In the genomic region with DNA sequence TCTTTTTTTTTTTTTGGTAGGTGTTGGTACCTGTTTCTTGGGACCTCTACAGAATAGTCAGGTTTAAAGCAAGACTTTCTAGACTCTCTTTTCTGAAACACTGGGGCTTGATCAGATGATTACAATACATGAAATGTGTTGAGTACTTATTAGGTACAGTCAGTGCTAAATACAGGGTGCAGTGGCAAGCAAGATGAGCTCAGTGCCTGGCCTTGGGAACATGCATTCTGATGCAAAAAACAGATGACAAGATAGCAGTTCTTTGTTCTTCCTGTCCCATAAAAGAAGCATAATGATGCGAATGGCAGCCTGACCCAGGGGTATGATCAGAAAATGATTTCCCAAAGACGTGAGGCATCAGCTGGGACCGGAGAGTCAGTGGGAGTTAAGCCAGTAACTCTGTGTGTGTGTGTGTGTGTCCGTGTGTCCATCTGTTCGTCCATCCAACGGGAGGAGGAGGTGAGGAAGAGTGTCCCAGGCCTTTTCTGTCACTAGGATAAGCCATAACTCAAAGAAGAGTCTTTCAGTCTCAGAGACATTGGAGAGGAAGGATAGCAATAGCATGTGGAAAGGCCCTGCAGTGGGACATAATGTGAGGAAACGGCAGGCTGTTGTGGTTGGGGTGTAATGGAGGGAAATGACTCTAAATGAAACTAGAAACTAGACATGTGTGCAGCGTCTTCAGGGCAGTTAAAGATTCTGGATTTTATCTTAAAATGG, we compare ENCODE assay signal across 1 cellular context.
TF ChIP-seq lines count a peak whose summit lies in the region.

No MANE protein-coding gene starts in this region.

TF ChIP-seq in GM12878, 131 proteins besides CTCF, POLR2A, EP300 and RAD21 (continued from another document and continues in another):
- TF ChIP-seq, protein P1, sequence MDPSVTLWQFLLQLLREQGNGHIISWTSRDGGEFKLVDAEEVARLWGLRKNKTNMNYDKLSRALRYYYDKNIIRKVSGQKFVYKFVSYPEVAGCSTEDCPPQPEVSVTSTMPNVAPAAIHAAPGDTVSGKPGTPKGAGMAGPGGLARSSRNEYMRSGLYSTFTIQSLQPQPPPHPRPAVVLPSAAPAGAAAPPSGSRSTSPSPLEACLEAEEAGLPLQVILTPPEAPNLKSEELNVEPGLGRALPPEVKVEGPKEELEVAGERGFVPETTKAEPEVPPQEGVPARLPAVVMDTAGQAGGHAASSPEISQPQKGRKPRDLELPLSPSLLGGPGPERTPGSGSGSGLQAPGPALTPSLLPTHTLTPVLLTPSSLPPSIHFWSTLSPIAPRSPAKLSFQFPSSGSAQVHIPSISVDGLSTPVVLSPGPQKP (IDR thresholded peaks at IDR 0.05; ENCODE audit: low read depth, low read length), result no peak
- TF ChIP-seq, protein P2, sequence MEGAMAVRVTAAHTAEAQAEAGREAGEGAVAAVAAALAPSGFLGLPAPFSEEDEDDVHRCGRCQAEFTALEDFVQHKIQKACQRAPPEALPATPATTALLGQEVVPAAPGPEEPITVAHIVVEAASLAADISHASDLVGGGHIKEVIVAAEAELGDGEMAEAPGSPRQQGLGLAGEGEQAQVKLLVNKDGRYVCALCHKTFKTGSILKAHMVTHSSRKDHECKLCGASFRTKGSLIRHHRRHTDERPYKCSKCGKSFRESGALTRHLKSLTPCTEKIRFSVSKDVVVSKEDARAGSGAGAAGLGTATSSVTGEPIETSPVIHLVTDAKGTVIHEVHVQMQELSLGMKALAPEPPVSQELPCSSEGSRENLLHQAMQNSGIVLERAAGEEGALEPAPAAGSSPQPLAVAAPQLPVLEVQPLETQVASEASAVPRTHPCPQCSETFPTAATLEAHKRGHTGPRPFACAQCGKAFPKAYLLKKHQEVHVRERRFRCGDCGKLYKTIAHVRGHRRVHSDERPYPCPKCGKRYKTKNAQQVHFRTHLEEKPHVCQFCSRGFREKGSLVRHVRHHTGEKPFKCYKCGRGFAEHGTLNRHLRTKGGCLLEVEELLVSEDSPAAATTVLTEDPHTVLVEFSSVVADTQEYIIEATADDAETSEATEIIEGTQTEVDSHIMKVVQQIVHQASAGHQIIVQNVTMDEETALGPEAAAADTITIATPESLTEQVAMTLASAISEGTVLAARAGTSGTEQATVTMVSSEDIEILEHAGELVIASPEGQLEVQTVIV (IDR thresholded peaks at IDR 0.05; ENCODE audit: borderline replicate concordance, partially characterized antibody), result no peak
- TF ChIP-seq ASH2L (IDR thresholded peaks at IDR 0.05; ENCODE audit: borderline replicate concordance, low read depth), result no peak
- peak; percentile 95 for TF ChIP-seq JUNB (IDR thresholded peaks at IDR 0.05)
- no peak for TF ChIP-seq POLR2AphosphoS2 (IDR thresholded peaks at IDR 0.05; ENCODE audit: low read depth, low read length)
- TF ChIP-seq TCF12 (IDR thresholded peaks at IDR 0.05; ENCODE audit: low read depth, low read length), result peak; percentile 60; the same call in 1 of the 2 replicates
- TF ChIP-seq IRF4 (IDR thresholded peaks at IDR 0.05; ENCODE audit: low read depth, low read length), result peak; percentile 93; the same call in 1 of the 2 replicates
- TF ChIP-seq CBX3 (IDR thresholded peaks at IDR 0.05; ENCODE audit: borderline replicate concordance, low read depth), result no peak
- no peak for TF ChIP-seq STAT1 (conservative IDR thresholded peaks at IDR 0.05)
- peak; percentile 97 to 98 for TF ChIP-seq IKZF2 (IDR thresholded peaks at IDR 0.05)
- TF ChIP-seq, protein P3, sequence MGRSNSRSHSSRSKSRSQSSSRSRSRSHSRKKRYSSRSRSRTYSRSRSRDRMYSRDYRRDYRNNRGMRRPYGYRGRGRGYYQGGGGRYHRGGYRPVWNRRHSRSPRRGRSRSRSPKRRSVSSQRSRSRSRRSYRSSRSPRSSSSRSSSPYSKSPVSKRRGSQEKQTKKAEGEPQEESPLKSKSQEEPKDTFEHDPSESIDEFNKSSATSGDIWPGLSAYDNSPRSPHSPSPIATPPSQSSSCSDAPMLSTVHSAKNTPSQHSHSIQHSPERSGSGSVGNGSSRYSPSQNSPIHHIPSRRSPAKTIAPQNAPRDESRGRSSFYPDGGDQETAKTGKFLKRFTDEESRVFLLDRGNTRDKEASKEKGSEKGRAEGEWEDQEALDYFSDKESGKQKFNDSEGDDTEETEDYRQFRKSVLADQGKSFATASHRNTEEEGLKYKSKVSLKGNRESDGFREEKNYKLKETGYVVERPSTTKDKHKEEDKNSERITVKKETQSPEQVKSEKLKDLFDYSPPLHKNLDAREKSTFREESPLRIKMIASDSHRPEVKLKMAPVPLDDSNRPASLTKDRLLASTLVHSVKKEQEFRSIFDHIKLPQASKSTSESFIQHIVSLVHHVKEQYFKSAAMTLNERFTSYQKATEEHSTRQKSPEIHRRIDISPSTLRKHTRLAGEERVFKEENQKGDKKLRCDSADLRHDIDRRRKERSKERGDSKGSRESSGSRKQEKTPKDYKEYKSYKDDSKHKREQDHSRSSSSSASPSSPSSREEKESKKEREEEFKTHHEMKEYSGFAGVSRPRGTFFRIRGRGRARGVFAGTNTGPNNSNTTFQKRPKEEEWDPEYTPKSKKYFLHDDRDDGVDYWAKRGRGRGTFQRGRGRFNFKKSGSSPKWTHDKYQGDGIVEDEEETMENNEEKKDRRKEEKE (IDR thresholded peaks at IDR 0.05), result no peak
- TF ChIP-seq HDGF (IDR thresholded peaks at IDR 0.05), result peak; percentile 87
- no peak; the same call in 1 of the 2 replicates for TF ChIP-seq TARDBP (IDR thresholded peaks at IDR 0.05; ENCODE audit: borderline replicate concordance)
- no peak for TF ChIP-seq NFYA (IDR thresholded peaks at IDR 0.05; ENCODE audit: borderline replicate concordance, low read depth, low read length)
- TF ChIP-seq, protein P4, sequence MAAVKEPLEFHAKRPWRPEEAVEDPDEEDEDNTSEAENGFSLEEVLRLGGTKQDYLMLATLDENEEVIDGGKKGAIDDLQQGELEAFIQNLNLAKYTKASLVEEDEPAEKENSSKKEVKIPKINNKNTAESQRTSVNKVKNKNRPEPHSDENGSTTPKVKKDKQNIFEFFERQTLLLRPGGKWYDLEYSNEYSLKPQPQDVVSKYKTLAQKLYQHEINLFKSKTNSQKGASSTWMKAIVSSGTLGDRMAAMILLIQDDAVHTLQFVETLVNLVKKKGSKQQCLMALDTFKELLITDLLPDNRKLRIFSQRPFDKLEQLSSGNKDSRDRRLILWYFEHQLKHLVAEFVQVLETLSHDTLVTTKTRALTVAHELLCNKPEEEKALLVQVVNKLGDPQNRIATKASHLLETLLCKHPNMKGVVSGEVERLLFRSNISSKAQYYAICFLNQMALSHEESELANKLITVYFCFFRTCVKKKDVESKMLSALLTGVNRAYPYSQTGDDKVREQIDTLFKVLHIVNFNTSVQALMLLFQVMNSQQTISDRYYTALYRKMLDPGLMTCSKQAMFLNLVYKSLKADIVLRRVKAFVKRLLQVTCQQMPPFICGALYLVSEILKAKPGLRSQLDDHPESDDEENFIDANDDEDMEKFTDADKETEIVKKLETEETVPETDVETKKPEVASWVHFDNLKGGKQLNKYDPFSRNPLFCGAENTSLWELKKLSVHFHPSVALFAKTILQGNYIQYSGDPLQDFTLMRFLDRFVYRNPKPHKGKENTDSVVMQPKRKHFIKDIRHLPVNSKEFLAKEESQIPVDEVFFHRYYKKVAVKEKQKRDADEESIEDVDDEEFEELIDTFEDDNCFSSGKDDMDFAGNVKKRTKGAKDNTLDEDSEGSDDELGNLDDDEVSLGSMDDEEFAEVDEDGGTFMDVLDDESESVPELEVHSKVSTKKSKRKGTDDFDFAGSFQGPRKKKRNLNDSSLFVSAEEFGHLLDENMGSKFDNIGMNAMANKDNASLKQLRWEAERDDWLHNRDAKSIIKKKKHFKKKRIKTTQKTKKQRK (IDR thresholded peaks at IDR 0.05; ENCODE audit: low read depth, low read length), result no peak
- 0 out of 2 replicates have a peak, but pooled peaks have one; percentile 28 for TF ChIP-seq NR2F1 (conservative IDR thresholded peaks at IDR 0.05)
- TF ChIP-seq, protein P5, sequence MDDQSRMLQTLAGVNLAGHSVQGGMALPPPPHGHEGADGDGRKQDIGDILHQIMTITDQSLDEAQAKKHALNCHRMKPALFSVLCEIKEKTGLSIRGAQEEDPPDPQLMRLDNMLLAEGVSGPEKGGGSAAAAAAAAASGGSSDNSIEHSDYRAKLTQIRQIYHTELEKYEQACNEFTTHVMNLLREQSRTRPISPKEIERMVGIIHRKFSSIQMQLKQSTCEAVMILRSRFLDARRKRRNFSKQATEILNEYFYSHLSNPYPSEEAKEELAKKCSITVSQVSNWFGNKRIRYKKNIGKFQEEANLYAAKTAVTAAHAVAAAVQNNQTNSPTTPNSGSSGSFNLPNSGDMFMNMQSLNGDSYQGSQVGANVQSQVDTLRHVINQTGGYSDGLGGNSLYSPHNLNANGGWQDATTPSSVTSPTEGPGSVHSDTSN (IDR thresholded peaks at IDR 0.05; ENCODE audit: insufficient replicate concordance, low read depth, low read length), result no peak
- TF ChIP-seq POLR2AphosphoS5 (IDR thresholded peaks at IDR 0.05; ENCODE audit: low read length), result no peak
- TF ChIP-seq CHD2 (IDR thresholded peaks at IDR 0.05; ENCODE audit: borderline replicate concordance, low read depth, low read length), result no peak
- TF ChIP-seq TCF7 (IDR thresholded peaks at IDR 0.05; ENCODE audit: borderline replicate concordance), result peak; percentile 65; the same call in 1 of the 2 replicates
- TF ChIP-seq, protein P6, sequence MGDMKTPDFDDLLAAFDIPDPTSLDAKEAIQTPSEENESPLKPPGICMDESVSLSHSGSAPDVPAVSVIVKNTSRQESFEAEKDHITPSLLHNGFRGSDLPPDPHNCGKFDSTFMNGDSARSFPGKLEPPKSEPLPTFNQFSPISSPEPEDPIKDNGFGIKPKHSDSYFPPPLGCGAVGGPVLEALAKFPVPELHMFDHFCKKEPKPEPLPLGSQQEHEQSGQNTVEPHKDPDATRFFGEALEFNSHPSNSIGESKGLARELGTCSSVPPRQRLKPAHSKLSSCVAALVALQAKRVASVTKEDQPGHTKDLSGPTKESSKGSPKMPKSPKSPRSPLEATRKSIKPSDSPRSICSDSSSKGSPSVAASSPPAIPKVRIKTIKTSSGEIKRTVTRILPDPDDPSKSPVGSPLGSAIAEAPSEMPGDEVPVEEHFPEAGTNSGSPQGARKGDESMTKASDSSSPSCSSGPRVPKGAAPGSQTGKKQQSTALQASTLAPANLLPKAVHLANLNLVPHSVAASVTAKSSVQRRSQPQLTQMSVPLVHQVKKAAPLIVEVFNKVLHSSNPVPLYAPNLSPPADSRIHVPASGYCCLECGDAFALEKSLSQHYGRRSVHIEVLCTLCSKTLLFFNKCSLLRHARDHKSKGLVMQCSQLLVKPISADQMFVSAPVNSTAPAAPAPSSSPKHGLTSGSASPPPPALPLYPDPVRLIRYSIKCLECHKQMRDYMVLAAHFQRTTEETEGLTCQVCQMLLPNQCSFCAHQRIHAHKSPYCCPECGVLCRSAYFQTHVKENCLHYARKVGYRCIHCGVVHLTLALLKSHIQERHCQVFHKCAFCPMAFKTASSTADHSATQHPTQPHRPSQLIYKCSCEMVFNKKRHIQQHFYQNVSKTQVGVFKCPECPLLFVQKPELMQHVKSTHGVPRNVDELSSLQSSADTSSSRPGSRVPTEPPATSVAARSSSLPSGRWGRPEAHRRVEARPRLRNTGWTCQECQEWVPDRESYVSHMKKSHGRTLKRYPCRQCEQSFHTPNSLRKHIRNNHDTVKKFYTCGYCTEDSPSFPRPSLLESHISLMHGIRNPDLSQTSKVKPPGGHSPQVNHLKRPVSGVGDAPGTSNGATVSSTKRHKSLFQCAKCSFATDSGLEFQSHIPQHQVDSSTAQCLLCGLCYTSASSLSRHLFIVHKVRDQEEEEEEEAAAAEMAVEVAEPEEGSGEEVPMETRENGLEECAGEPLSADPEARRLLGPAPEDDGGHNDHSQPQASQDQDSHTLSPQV (IDR thresholded peaks at IDR 0.05), result no peak
- no peak for TF ChIP-seq HDAC2 (IDR thresholded peaks at IDR 0.05)
- TF ChIP-seq PAX8 (IDR thresholded peaks at IDR 0.05), result no peak
- peak; percentile 85 for TF ChIP-seq MTA2 (IDR thresholded peaks at IDR 0.05; ENCODE audit: low read depth)
- TF ChIP-seq NR2C1 (IDR thresholded peaks at IDR 0.05), result no peak
- TF ChIP-seq MYC (IDR thresholded peaks at IDR 0.05; ENCODE audit: insufficient read depth, insufficient read length, insufficient replicate concordance, low read length, severe bottlenecking), result no peak
- peak; percentile 90 for TF ChIP-seq FOXM1 (IDR thresholded peaks at IDR 0.05; ENCODE audit: low read depth, low read length)
- TF ChIP-seq, protein P7, sequence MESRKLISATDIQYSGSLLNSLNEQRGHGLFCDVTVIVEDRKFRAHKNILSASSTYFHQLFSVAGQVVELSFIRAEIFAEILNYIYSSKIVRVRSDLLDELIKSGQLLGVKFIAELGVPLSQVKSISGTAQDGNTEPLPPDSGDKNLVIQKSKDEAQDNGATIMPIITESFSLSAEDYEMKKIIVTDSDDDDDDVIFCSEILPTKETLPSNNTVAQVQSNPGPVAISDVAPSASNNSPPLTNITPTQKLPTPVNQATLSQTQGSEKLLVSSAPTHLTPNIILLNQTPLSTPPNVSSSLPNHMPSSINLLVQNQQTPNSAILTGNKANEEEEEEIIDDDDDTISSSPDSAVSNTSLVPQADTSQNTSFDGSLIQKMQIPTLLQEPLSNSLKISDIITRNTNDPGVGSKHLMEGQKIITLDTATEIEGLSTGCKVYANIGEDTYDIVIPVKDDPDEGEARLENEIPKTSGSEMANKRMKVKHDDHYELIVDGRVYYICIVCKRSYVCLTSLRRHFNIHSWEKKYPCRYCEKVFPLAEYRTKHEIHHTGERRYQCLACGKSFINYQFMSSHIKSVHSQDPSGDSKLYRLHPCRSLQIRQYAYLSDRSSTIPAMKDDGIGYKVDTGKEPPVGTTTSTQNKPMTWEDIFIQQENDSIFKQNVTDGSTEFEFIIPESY (IDR thresholded peaks at IDR 0.05), result no peak
- TF ChIP-seq NBN (IDR thresholded peaks at IDR 0.05), result peak; percentile 63
- TF ChIP-seq, protein P8, sequence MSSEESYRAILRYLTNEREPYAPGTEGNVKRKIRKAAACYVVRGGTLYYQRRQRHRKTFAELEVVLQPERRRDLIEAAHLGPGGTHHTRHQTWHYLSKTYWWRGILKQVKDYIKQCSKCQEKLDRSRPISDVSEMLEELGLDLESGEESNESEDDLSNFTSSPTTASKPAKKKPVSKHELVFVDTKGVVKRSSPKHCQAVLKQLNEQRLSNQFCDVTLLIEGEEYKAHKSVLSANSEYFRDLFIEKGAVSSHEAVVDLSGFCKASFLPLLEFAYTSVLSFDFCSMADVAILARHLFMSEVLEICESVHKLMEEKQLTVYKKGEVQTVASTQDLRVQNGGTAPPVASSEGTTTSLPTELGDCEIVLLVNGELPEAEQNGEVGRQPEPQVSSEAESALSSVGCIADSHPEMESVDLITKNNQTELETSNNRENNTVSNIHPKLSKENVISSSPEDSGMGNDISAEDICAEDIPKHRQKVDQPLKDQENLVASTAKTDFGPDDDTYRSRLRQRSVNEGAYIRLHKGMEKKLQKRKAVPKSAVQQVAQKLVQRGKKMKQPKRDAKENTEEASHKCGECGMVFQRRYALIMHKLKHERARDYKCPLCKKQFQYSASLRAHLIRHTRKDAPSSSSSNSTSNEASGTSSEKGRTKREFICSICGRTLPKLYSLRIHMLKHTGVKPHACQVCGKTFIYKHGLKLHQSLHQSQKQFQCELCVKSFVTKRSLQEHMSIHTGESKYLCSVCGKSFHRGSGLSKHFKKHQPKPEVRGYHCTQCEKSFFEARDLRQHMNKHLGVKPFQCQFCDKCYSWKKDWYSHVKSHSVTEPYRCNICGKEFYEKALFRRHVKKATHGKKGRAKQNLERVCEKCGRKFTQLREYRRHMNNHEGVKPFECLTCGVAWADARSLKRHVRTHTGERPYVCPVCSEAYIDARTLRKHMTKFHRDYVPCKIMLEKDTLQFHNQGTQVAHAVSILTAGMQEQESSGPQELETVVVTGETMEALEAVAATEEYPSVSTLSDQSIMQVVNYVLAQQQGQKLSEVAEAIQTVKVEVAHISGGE (CRISPR knock-in tag; IDR thresholded peaks at IDR 0.05), result no peak
